ENCODE assay signal across 8 cellular contexts in genomic region chrX:55488559-55489314, GRCh38. TPM values are rescaled to one million over a fixed set of nuclear protein-coding genes. Genes with fewer than 3 reads are reported as not detected.
DNase-seq lines count a peak whose midpoint lies in the region; ATAC-seq, FAIRE-seq and TF ChIP-seq lines count a peak whose summit lies in the region.

No MANE protein-coding gene starts in this region.

- H3K36me3 ChIP-seq in BE2C: no peaks in the 10 kb centered on the region
- H3K36me3 ChIP-seq in pancreas: no peaks in the 10 kb centered on the region
- no peaks in the 10 kb centered on the region for H3K36me3 ChIP-seq in upper lobe of right lung

- ATAC-seq in HG03460 (IDR thresholded peaks at IDR 0.05; ENCODE audit: unreplicated experiment) (peak; percentile 53), pancreas (peak; percentile 83 to 88 (median 84)), upper lobe of right lung (peak; percentile 85)

- H3K4me1 ChIP-seq in BE2C: no peaks in the 10 kb centered on the region
- no peaks in the 10 kb centered on the region for H3K4me1 ChIP-seq in pancreas
- no peaks in the 10 kb centered on the region for H3K4me1 ChIP-seq in upper lobe of right lung

- H3K27ac ChIP-seq in pancreas (peak overlapping the region; percentile 48 to 87 (median 75)), upper lobe of right lung (peak overlapping the region; percentile 93)

- TF ChIP-seq CTCF in BE2C (IDR thresholded peaks at IDR 0.05; ENCODE audit: low read depth, low read length): no peak
- no peak for TF ChIP-seq CTCF in pancreas (IDR thresholded peaks at IDR 0.05)
- no peak for TF ChIP-seq CTCF in upper lobe of right lung (IDR thresholded peaks at IDR 0.05)

- peak; percentile 65 for DNase-seq in BE2C
- DNase-seq in GM19239 (ENCODE audit: insufficient read length, low spot score): peak; percentile 23
- peak; percentile 57 for DNase-seq in RPMI8226
- DNase-seq in activated naive CD4-positive, alpha-beta T cell (lab: John Stamatoyannopoulos, UW): peak; percentile 8 to 68 (median 30)
- peak; percentile 80 for DNase-seq in globus pallidus (ENCODE audit: low spot score)
- DNase-seq in pancreas: peak; percentile 48 to 77 (median 66)
- DNase-seq in upper lobe of right lung: peak; percentile 79

- WGBS in pancreas, 2 donors: 0 to 34% methylated on average over 39 to 56 of the region's 56 CpGs

- H3K9me3 ChIP-seq in BE2C (no peaks in the 10 kb centered on the region), pancreas (no peaks in the 10 kb centered on the region), upper lobe of right lung (no peaks in the 10 kb centered on the region)

- intact Hi-C loops in pancreas (cut with DNase I) (no loop called here), upper lobe of right lung (cut with DNase I) (no loop called here)

- H3K4me3 ChIP-seq in BE2C (ENCODE audit: low read depth, low read length) (peak overlapping the region; percentile 74), pancreas (peak overlapping the region; percentile 23 to 56 (median 46)), upper lobe of right lung (peak overlapping the region; percentile 67)

- H3K27me3 ChIP-seq in BE2C (no peaks in the 10 kb centered on the region), pancreas (peaks cover 0 to 5% (median 0%) of the 10 kb centered on the region in 4 donors), upper lobe of right lung (no peaks in the 10 kb centered on the region)

- FAIRE-seq in GM19239 (lab: Jason Lieb, UNC): peak; percentile 89
- FAIRE-seq in pancreas (lab: Jason Lieb, UNC): no peak

RNA-seq across cellular contexts. Expression of gene USP51, which starts 0.9 kb away (rescaled TPM):
- 0.79 TPM for polyA plus RNA-seq in BE2C (2012; ENCODE audit: insufficient read depth, insufficient read length, low read depth)
- total RNA-seq in pancreas (1 to 10 TPM in 5 of 6 donors, under 1 TPM in 1; 0.69 to 1.9 (median 1.3) TPM), upper lobe of right lung (3.7 TPM)
- 1 to 10 TPM in 1 of 2 donors, under 1 TPM in 1; 0.65 to 2.2 TPM for polyA plus RNA-seq in pancreas

RNA-seq across cellular contexts. Expression of gene MAGEH1, which starts 36.8 kb away (rescaled TPM):
- polyA plus RNA-seq in BE2C (2012; ENCODE audit: insufficient read depth, insufficient read length, low read depth): 25.3 TPM
- total RNA-seq in pancreas (10 to 100 TPM in 4 of 6 donors, 1 to 10 TPM in 2; 7.1 to 14.7 (median 10.9) TPM), upper lobe of right lung (27.2 TPM)
- 10 to 100 TPM; 11.2 to 46.5 TPM for polyA plus RNA-seq in pancreas

Comparison
In these comparisons a context has a peak if more than half of its experiments do, and no peak if none do; other contexts are left out.
1. Peak in every context shown above with its lines: DNase-seq, ATAC-seq, H3K4me3 ChIP-seq and H3K27ac ChIP-seq.
2. DNase-seq: peak in every context shown above with its lines; median percentile 80 in globus pallidus; 79 in upper lobe of right lung; 66 in pancreas; 65 in BE2C; 57 in RPMI8226; 30 in activated naive CD4-positive, alpha-beta T cell; 23 in GM19239.